Comparison of ENCODE assay signal across 11 cellular contexts in genomic region chr3:119794971-119795612, GRCh38. TPM values are rescaled to one million over a fixed set of nuclear protein-coding genes. Genes with fewer than 3 reads are reported as not detected.
DNase-seq lines count a peak whose midpoint lies in the region; ATAC-seq and TF ChIP-seq lines count a peak whose summit lies in the region.
"Had no signal": no experiment of that assay in that cellular context is flagged by ENCODE, and none has a peak within 500 bp of the region (broad histone marks: within the 10 kb centered on the region; RNA-seq: fewer than 3 reads in every experiment).

No MANE protein-coding gene starts in this region.

- no peak for TF ChIP-seq EP300 in esophagus muscularis mucosa (IDR thresholded peaks at IDR 0.05)

- ATAC-seq in GM23338 (peak; percentile 99), GM21723 (IDR thresholded peaks at IDR 0.05; ENCODE audit: unreplicated experiment) (no peak), GM21737 (IDR thresholded peaks at IDR 0.05; ENCODE audit: unreplicated experiment) (no peak)
- ATAC-seq: activated CD8-positive, alpha-beta memory T cell treated with anti-CD3 and anti-CD28 coated beads, Interleukin-2, amount 10 ng/mL, durations not matched to agents 7 days and 5 days had no signal

- no peak for TF ChIP-seq POLR2A in esophagus muscularis mucosa (IDR thresholded peaks at IDR 0.05; ENCODE audit: low read depth)

- H3K4me3 Mint-ChIP-seq in GM23338 (no peak overlapping the region; the same call in 2 of the 3 replicates), nephron progenitor cell (no peak overlapping the region)
- H3K4me3 Mint-ChIP-seq: activated CD8-positive, alpha-beta memory T cell treated with anti-CD3 and anti-CD28 coated beads, Interleukin-2, amount 10 ng/mL, durations not matched to agents 7 days and 5 days; memory B cell had no signal

- H2AFZ ChIP-seq in GM23338: peak overlapping the region; percentile 89

- H3K27me3 ChIP-seq in GM23338 (ENCODE audit: insufficient read depth) (no peaks in the 10 kb centered on the region), esophagus muscularis mucosa (no peaks in the 10 kb centered on the region)

- H3K27ac ChIP-seq in GM23338 (ENCODE audit: low read depth): no peak overlapping the region
- no peak overlapping the region for H3K27ac ChIP-seq in esophagus muscularis mucosa (replicated peaks in 1 of 4)

- H3F3A ChIP-seq in GM23338 (replicated peaks; ENCODE audit: low read depth): no peaks in the 10 kb centered on the region

- 0 out of 2 replicates have a peak, but pooled peaks cover 7% of the 10 kb centered on the region for H3K9me2 ChIP-seq in GM23338 (ENCODE audit: insufficient read depth)

- H3K27me3 Mint-ChIP-seq in GM23338 (ENCODE audit: insufficient read depth, low read depth, poor library complexity): peaks cover 5% of the 10 kb centered on the region
- peaks cover 8% of the 10 kb centered on the region for H3K27me3 Mint-ChIP-seq in nephron progenitor cell (ENCODE audit: low read depth, poor library complexity)

- no peaks in the 10 kb centered on the region for H3K36me3 ChIP-seq in GM23338 (ENCODE audit: insufficient read depth)
- no peaks in the 10 kb centered on the region for H3K36me3 ChIP-seq in esophagus muscularis mucosa

- no peaks in the 10 kb centered on the region for H3K9me3 ChIP-seq in esophagus muscularis mucosa

- H3K4me1 Mint-ChIP-seq in GM23338: peaks cover 11% of the 10 kb centered on the region
- peaks cover 25% of the 10 kb centered on the region for H3K4me1 Mint-ChIP-seq in nephron progenitor cell
- H3K4me1 Mint-ChIP-seq: activated CD8-positive, alpha-beta memory T cell treated with anti-CD3 and anti-CD28 coated beads, Interleukin-2, amount 10 ng/mL, durations not matched to agents 7 days and 5 days; memory B cell had no signal

- H3K27ac Mint-ChIP-seq in GM23338: peak overlapping the region; percentile 82; the same call in 1 of the 2 replicates
- no peak overlapping the region for H3K27ac Mint-ChIP-seq in nephron progenitor cell
- H3K27ac Mint-ChIP-seq: activated CD8-positive, alpha-beta memory T cell treated with anti-CD3 and anti-CD28 coated beads, Interleukin-2, amount 10 ng/mL, durations not matched to agents 7 days and 5 days; memory B cell had no signal

- H4K20me1 ChIP-seq in GM23338 (replicated peaks; ENCODE audit: insufficient read depth): no peaks in the 10 kb centered on the region

- no peaks in the 10 kb centered on the region for H3K79me2 ChIP-seq in GM23338 (replicated peaks; ENCODE audit: insufficient read depth)

- intact Hi-C loops in esophagus muscularis mucosa (cut with DNase I): no loop called here

- H3K4me1 ChIP-seq in GM23338 (ENCODE audit: insufficient read depth) (peaks cover 9% of the 10 kb centered on the region; the same call in 1 of the 2 replicates), esophagus muscularis mucosa (no peaks in the 10 kb centered on the region)

- WGBS in esophagus muscularis mucosa: 67% methylated on average over 5 of the region's 5 CpGs

- peak overlapping the region; percentile 62; the same call in 1 of the 2 replicates for H3K4me2 ChIP-seq in GM23338

- no peaks in the 10 kb centered on the region for H3K9me3 Mint-ChIP-seq in GM23338
- H3K9me3 Mint-ChIP-seq in nephron progenitor cell: peaks cover 1% of the 10 kb centered on the region
- H3K9me3 Mint-ChIP-seq: memory B cell had no signal

- no peak overlapping the region; the same call in 1 of the 2 replicates for H3K4me3 ChIP-seq in GM23338
- H3K4me3 ChIP-seq in esophagus muscularis mucosa: no peak overlapping the region

- no peaks in the 10 kb centered on the region for H3K36me3 Mint-ChIP-seq in GM23338 (ENCODE audit: low read depth)
- H3K36me3 Mint-ChIP-seq in nephron progenitor cell (ENCODE audit: low read depth): no peaks in the 10 kb centered on the region
- H3K36me3 Mint-ChIP-seq: activated CD8-positive, alpha-beta memory T cell treated with anti-CD3 and anti-CD28 coated beads, Interleukin-2, amount 10 ng/mL, durations not matched to agents 7 days and 5 days; memory B cell had no signal

- peak; percentile 73 for DNase-seq in GM23338 (ENCODE audit: low spot score)
- peak; percentile 4 for DNase-seq in OCI-M2 (lab: John Stamatoyannopoulos, UW; ENCODE audit: unreplicated experiment)
- peak; percentile 82 for DNase-seq in esophagus muscularis mucosa (ENCODE audit: extremely low spot score)
- peak; percentile 12 for DNase-seq in nephron progenitor cell
- DNase-seq in DMS79 treated with DMSO at 0.1 percent for 48 hours (lab: John Stamatoyannopoulos, UW): no peak
- DNase-seq in activated effector memory CD4-positive, alpha-beta T cell treated with anti-CD3 and anti-CD28 coated beads, Interleukin-2, amount 50 U/mL, for 16 hours: no peak
- DNase-seq: activated CD8-positive, alpha-beta memory T cell treated with anti-CD3 and anti-CD28 coated beads, Interleukin-2, amount 10 ng/mL, durations not matched to agents 7 days and 5 days; DMS153 had no signal

- TF ChIP-seq CTCF in GM23338 (conservative IDR thresholded peaks at IDR 0.05; ENCODE audit: low read depth in 2 of 2): no peak
- no peak for TF ChIP-seq CTCF in esophagus muscularis mucosa (IDR thresholded peaks at IDR 0.05)
- TF ChIP-seq CTCF in nephron progenitor cell (IDR thresholded peaks at IDR 0.05): no peak

TF ChIP-seq in GM23338, 12 proteins besides CTCF, POLR2A, EP300 and RAD21:
- peak; percentile 43; the same call in 1 of the 2 replicates for TF ChIP-seq ZNF462 (CRISPR knock-in tag; IDR thresholded peaks at IDR 0.05)
- TF ChIP-seq NANOG (IDR thresholded peaks at IDR 0.05; ENCODE audit: borderline replicate concordance): no peak

RNA-seq across cellular contexts. Expression of gene NR1I2, which starts 13.2 kb away (rescaled TPM):
- total RNA-seq in GM23338 (2014; rRNA removed; shearing (Covaris generic)): 3.9 and 4.4 TPM in 2 replicates
- polyA plus RNA-seq in GM23338 (2016; fragmentation: Nextera tagmentation; extraction: Ambion mirVana): 0.89 and 1.4 TPM in 2 replicates
- total RNA-seq in esophagus muscularis mucosa: under 1 TPM in 1 of 4 donors, not detected in 3; 0.46 TPM

Comparison
In these comparisons a context has a peak if more than half of its experiments do, and no peak if none do; other contexts are left out.
1. DNase-seq: peak in GM23338 (single experiment), OCI-M2 (single experiment), esophagus muscularis mucosa (single experiment) and nephron progenitor cell (single experiment); none in DMS79 treated with DMSO at 0.1 percent for 48 hours (single experiment) and activated effector memory CD4-positive, alpha-beta T cell treated with anti-CD3 and anti-CD28 coated beads, Interleukin-2, amount 50 U/mL, for 16 hours (single experiment).